In the genomic region with DNA sequence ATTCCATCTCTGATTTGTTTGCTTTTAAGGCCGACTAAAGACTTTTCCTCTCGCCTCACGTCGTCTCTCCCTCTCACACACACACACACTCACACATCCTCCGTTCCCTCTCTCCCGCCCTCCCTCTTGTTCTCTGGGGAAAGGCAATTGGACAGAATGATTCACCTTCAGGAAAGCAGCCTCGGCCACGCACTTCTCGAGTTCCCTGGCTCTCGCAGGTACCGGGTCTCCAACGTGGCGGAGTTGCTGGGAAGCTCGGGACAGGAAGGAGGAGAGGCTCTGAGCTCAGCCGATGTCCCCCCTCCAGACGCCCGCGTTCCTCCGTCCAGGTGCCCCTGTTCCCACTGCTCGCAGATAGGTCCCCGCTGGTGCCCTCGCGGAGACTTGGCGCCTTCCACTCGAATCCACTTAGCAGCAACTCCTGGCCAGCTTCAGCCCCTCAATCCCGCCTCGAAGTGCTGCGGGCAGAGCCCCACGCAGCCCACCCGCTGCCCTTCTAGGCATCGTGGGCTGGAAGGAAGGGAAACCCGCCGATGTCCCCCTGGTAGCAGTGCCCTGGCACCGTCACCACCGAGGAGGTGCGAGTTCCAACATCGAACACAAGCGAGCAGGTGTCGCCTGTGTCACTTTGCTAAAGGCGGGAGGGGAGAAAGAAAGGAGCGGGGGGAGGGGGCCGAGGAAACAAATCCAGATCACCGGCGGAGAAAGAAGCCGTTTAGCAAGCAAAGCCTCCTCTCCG, we compare ENCODE assay signal across 8 cellular contexts.
DNase-seq lines count a peak whose midpoint lies in the region; ATAC-seq and TF ChIP-seq lines count a peak whose summit lies in the region.

No MANE protein-coding gene starts in this region.

- POLR2A ChIA-PET in WTC11 (lab: Charles Lee), result interaction anchor here (0.8 kb wide), 1 partner anchor 22 kb away, joined by 3 read pairs; no protein-coding TSS in a partner anchor

- H3K4me1 ChIP-seq in upper lobe of right lung, result peaks cover 29% of the 10 kb centered on the region

- H3K36me3 ChIP-seq in upper lobe of right lung, result no peaks in the 10 kb centered on the region

- H3K27ac ChIP-seq in upper lobe of right lung, result no peak overlapping the region

- H3K9me3 Mint-ChIP-seq in WTC11, result peaks cover 5% of the 10 kb centered on the region
- no peaks in the 10 kb centered on the region for H3K9me3 Mint-ChIP-seq in natural killer cell treated with Interleukin-12 subunit alpha and Interleukin-12 subunit beta and Interleukin-15 and Interleukin-18, amount 100 ng/mL, for 72 hours

- intact Hi-C loops in upper lobe of right lung (cut with DNase I), result no loop called here

- H3K27me3 Mint-ChIP-seq in WTC11 (ENCODE audit: low read depth), result peaks cover 56% of the 10 kb centered on the region
- H3K27me3 Mint-ChIP-seq in natural killer cell treated with Interleukin-12 subunit alpha and Interleukin-12 subunit beta and Interleukin-15 and Interleukin-18, amount 100 ng/mL, for 72 hours, result peaks cover 26 to 44% of the 10 kb centered on the region in 2 donors

- ATAC-seq in WTC11 (peak; percentile 10), upper lobe of right lung (peak; percentile 34), HG03280 (IDR thresholded peaks at IDR 0.05; ENCODE audit: unreplicated experiment) (no peak)
- ATAC-seq in natural killer cell treated with Interleukin-12 subunit alpha and Interleukin-12 subunit beta and Interleukin-15 and Interleukin-18, amount 100 ng/mL, for 72 hours, result peak; percentile 43 to 49

- CTCF ChIA-PET in WTC11 (lab: Charles Lee), result interaction anchor here (0.7 to 2.1 kb wide), 3 partner anchors 12 to 50 kb away, joined by 3 to 5 read pairs (median 3); no protein-coding TSS in a partner anchor

- H3K36me3 Mint-ChIP-seq in WTC11, result no peaks in the 10 kb centered on the region
- no peaks in the 10 kb centered on the region for H3K36me3 Mint-ChIP-seq in natural killer cell treated with Interleukin-12 subunit alpha and Interleukin-12 subunit beta and Interleukin-15 and Interleukin-18, amount 100 ng/mL, for 72 hours

- H3K9me3 ChIP-seq in upper lobe of right lung, result no peaks in the 10 kb centered on the region

- H3K27ac Mint-ChIP-seq in WTC11, result no peak overlapping the region
- no peak overlapping the region for H3K27ac Mint-ChIP-seq in natural killer cell treated with Interleukin-12 subunit alpha and Interleukin-12 subunit beta and Interleukin-15 and Interleukin-18, amount 100 ng/mL, for 72 hours

- peak overlapping the region; percentile 80 for H3K4me3 Mint-ChIP-seq in WTC11
- H3K4me3 Mint-ChIP-seq in natural killer cell treated with Interleukin-12 subunit alpha and Interleukin-12 subunit beta and Interleukin-15 and Interleukin-18, amount 100 ng/mL, for 72 hours, result peak overlapping the region; percentile 63

- TF ChIP-seq CTCF in WTC11 (IDR thresholded peaks at IDR 0.05) (no peak), epithelial cell of esophagus (IDR thresholded peaks at IDR 0.05; ENCODE audit: insufficient read depth, low read depth, low read length, missing control alignments) (no peak), upper lobe of right lung (IDR thresholded peaks at IDR 0.05) (no peak)

- H3K4me1 Mint-ChIP-seq in WTC11, result peaks cover 26% of the 10 kb centered on the region
- peaks cover 14 to 17% of the 10 kb centered on the region in 2 donors for H3K4me1 Mint-ChIP-seq in natural killer cell treated with Interleukin-12 subunit alpha and Interleukin-12 subunit beta and Interleukin-15 and Interleukin-18, amount 100 ng/mL, for 72 hours (ENCODE audit: low read depth in 2 of 2)

- peak; percentile 65 for DNase-seq in activated effector memory CD4-positive, alpha-beta T cell treated with anti-CD3 and anti-CD28 coated beads, Interleukin-2, amount 50 U/mL, for 16 hours
- no peak for DNase-seq in activated effector memory CD4-positive, alpha-beta T cell treated with Interleukin-2 at 50 U/mL for 16 hours
- peak; percentile 29 for DNase-seq in WTC11 (ENCODE audit: low spot score)
- DNase-seq in epithelial cell of esophagus (ENCODE audit: low read depth), result peak; percentile 72
- no peak for DNase-seq in natural killer cell treated with Interleukin-12 subunit alpha and Interleukin-12 subunit beta and Interleukin-15 and Interleukin-18, amount 100 ng/mL, for 72 hours (ENCODE audit: low spot score)
- peak; percentile 63 for DNase-seq in upper lobe of right lung
- no peak for DNase-seq in NCI-H2171 treated with DMSO at 0.1 percent for 48 hours (lab: John Stamatoyannopoulos, UW)

- peaks cover 37% of the 10 kb centered on the region for H3K27me3 ChIP-seq in upper lobe of right lung

- H3K4me3 ChIP-seq in epithelial cell of esophagus (ENCODE audit: low read length), result peak overlapping the region; percentile 30
- peak overlapping the region; percentile 29 for H3K4me3 ChIP-seq in upper lobe of right lung

TF ChIP-seq in WTC11, 78 proteins besides CTCF, POLR2A, EP300 and RAD21:
- TF ChIP-seq, protein P1, sequence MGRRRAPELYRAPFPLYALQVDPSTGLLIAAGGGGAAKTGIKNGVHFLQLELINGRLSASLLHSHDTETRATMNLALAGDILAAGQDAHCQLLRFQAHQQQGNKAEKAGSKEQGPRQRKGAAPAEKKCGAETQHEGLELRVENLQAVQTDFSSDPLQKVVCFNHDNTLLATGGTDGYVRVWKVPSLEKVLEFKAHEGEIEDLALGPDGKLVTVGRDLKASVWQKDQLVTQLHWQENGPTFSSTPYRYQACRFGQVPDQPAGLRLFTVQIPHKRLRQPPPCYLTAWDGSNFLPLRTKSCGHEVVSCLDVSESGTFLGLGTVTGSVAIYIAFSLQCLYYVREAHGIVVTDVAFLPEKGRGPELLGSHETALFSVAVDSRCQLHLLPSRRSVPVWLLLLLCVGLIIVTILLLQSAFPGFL (CRISPR knock-in tag; IDR thresholded peaks at IDR 0.05; ENCODE audit: borderline replicate concordance), result no peak
- peak; percentile 26; the same call in 1 of the 2 replicates for TF ChIP-seq NFE2L1 (CRISPR knock-in tag; IDR thresholded peaks at IDR 0.05)
- no peak for TF ChIP-seq TEAD4 (CRISPR knock-in tag; IDR thresholded peaks at IDR 0.05)
- TF ChIP-seq STAT6 (CRISPR knock-in tag; conservative IDR thresholded peaks at IDR 0.05; ENCODE audit: low read depth), result no peak
- no peak for TF ChIP-seq ZMAT4 (CRISPR knock-in tag; IDR thresholded peaks at IDR 0.05)
- TF ChIP-seq KAT7 (CRISPR knock-in tag; IDR thresholded peaks at IDR 0.05; ENCODE audit: borderline replicate concordance), result 0 out of 2 replicates have a peak, but pooled peaks have one; percentile 3
- no peak for TF ChIP-seq SOX15 (CRISPR knock-in tag; IDR thresholded peaks at IDR 0.05)
- TF ChIP-seq ZNF396 (CRISPR knock-in tag; IDR thresholded peaks at IDR 0.05; ENCODE audit: borderline replicate concordance), result no peak
TF ChIP-seq in WTC11: peak in this region for 2.

Comparison
In these comparisons a context has a peak if more than half of its experiments do, and no peak if none do; other contexts are left out.
1. DNase-seq: peak in activated effector memory CD4-positive, alpha-beta T cell treated with anti-CD3 and anti-CD28 coated beads, Interleukin-2, amount 50 U/mL, for 16 hours (single experiment), WTC11 (single experiment), epithelial cell of esophagus (single experiment) and upper lobe of right lung (single experiment); none in activated effector memory CD4-positive, alpha-beta T cell treated with Interleukin-2 at 50 U/mL for 16 hours (single experiment), natural killer cell treated with Interleukin-12 subunit alpha and Interleukin-12 subunit beta and Interleukin-15 and Interleukin-18, amount 100 ng/mL, for 72 hours (single experiment) and NCI-H2171 treated with DMSO at 0.1 percent for 48 hours (single experiment).